ENCODE assay signal across 29 cellular contexts in the genomic region with DNA sequence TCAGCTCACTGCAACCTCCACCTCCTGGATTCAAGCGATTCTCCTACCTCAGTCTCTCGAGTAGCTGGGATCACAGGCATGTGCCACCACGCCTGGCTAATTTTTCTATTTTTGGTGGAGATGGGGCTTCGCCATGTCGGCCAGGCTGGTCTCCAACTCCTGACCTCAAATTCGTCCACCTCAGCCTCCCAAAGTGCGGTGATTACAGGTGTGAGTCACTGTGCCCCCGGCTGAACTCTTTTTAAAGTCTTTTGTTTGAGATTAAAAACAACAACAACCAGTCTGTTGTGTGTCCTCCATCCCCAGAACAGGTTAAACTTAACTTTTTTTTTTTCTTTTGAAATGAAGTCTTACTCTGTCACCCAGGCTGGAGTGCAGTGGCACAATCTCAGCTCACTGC.
"Had no signal": no experiment of that assay in that cellular context is flagged by ENCODE, and none has a peak within 500 bp of the region (broad histone marks: within the 10 kb centered on the region; RNA-seq: fewer than 3 reads in every experiment).

No MANE protein-coding gene starts in this region.

- H3K4me3 Mint-ChIP-seq: activated CD4-positive, alpha-beta T cell treated with anti-CD3 and anti-CD28 coated beads, Interleukin-2, amount 10 ng/mL, durations not matched to agents 24 days and 14 days; activated CD8-positive, alpha-beta T cell treated with anti-CD3 and anti-CD28 coated beads for 36 hours; activated naive CD8-positive, alpha-beta T cell treated with anti-CD3 and anti-CD28 coated beads, Interleukin-2, amount 10 ng/mL, durations not matched to agents 7 days and 5 days; activated T-cell treated with anti-CD3 and anti-CD28 coated beads, Interleukin-2, amount 50 U/mL, for 72 hours; activated T-helper 17 cell treated with anti-CD3 and anti-CD28 coated beads, Interleukin-2, amount 50 U/mL, for 72 hours had no signal

- H3K9me3 ChIP-seq: ascending aorta, body of pancreas, MG63, Peyer's patch had no signal

- ATAC-seq: activated CD8-positive, alpha-beta T cell treated with anti-CD3 and anti-CD28 coated beads for 36 hours; activated T-cell treated with anti-CD3 and anti-CD28 coated beads, Interleukin-2, amount 50 U/mL, for 72 hours; body of pancreas; Right ventricle myocardium inferior had no signal

- H3K4me3 ChIP-seq: ascending aorta, body of pancreas, MG63, Peyer's patch had no signal

- H3K27me3 Mint-ChIP-seq: activated CD4-positive, alpha-beta T cell treated with anti-CD3 and anti-CD28 coated beads, Interleukin-2, amount 10 ng/mL, durations not matched to agents 24 days and 14 days; activated CD8-positive, alpha-beta T cell treated with anti-CD3 and anti-CD28 coated beads for 36 hours; activated T-helper 17 cell treated with anti-CD3 and anti-CD28 coated beads, Interleukin-2, amount 50 U/mL, for 72 hours had no signal

- H3K36me3 Mint-ChIP-seq: activated naive CD8-positive, alpha-beta T cell treated with anti-CD3 and anti-CD28 coated beads, Interleukin-2, amount 10 ng/mL, durations not matched to agents 7 days and 5 days had no signal

- H3K27me3 ChIP-seq: ascending aorta, body of pancreas, MG63, Peyer's patch had no signal

- H3K9me3 Mint-ChIP-seq: activated CD4-positive, alpha-beta T cell treated with anti-CD3 and anti-CD28 coated beads, Interleukin-2, amount 10 ng/mL, durations not matched to agents 24 days and 14 days; activated CD8-positive, alpha-beta T cell treated with anti-CD3 and anti-CD28 coated beads for 36 hours; activated naive CD8-positive, alpha-beta T cell treated with anti-CD3 and anti-CD28 coated beads, Interleukin-2, amount 10 ng/mL, durations not matched to agents 7 days and 5 days; activated T-cell treated with anti-CD3 and anti-CD28 coated beads, Interleukin-2, amount 50 U/mL, for 72 hours; activated T-helper 17 cell treated with anti-CD3 and anti-CD28 coated beads, Interleukin-2, amount 50 U/mL, for 72 hours had no signal

- DNase-seq: activated CD4-positive, alpha-beta T cell treated with anti-CD3 and anti-CD28 coated beads, Interleukin-2, amount 10 ng/mL, durations not matched to agents 24 days and 14 days; activated CD4-positive, alpha-beta T cell treated with anti-CD3 and anti-CD28 coated beads, Interleukin-2, amount 50 U/mL, for 4 hours; activated CD8-positive, alpha-beta T cell treated with anti-CD3 and anti-CD28 coated beads for 36 hours; activated effector memory CD4-positive, alpha-beta T cell treated with anti-CD3 and anti-CD28 coated beads, Interleukin-2, amount 50 U/mL, for 16 hours; activated naive CD4-positive, alpha-beta T cell; activated naive CD4-positive, alpha-beta T cell treated with anti-CD3 and anti-CD28 coated beads, Interleukin-2, amount 50 U/mL, for 16 hours; activated naive CD8-positive, alpha-beta T cell treated with anti-CD3 and anti-CD28 coated beads, Interleukin-2, amount 10 ng/mL, durations not matched to agents 7 days and 5 days; activated T-cell treated with anti-CD3 and anti-CD28 coated beads, Interleukin-2, amount 50 U/mL, for 1 hour; activated T-cell treated with anti-CD3 and anti-CD28 coated beads, Interleukin-2, amount 50 U/mL, for 72 hours; amygdala; body of pancreas; caudate nucleus; cerebellar nuclear complex; MG63; NCI-H1048; NCI-H1105 treated with DMSO at 0.1 percent for 48 hours; NCI-H1436 treated with DMSO at 0.1 percent for 48 hours; NCI-H1694 treated with DMSO at 0.1 percent for 48 hours; NCI-H2029; NCI-H345; NCI-H524 treated with DMSO at 0.1 percent for 48 hours; Peyer's patch; SW 1271; T1000; WERI-Rb-1 had no signal

- H3K27ac Mint-ChIP-seq: activated CD4-positive, alpha-beta T cell treated with anti-CD3 and anti-CD28 coated beads, Interleukin-2, amount 10 ng/mL, durations not matched to agents 24 days and 14 days; activated CD8-positive, alpha-beta T cell treated with anti-CD3 and anti-CD28 coated beads for 36 hours; activated naive CD8-positive, alpha-beta T cell treated with anti-CD3 and anti-CD28 coated beads, Interleukin-2, amount 10 ng/mL, durations not matched to agents 7 days and 5 days; activated T-cell treated with anti-CD3 and anti-CD28 coated beads, Interleukin-2, amount 50 U/mL, for 72 hours; activated T-helper 17 cell treated with anti-CD3 and anti-CD28 coated beads, Interleukin-2, amount 50 U/mL, for 72 hours had no signal

- H3K36me3 ChIP-seq: ascending aorta, MG63, Peyer's patch, WERI-Rb-1 had no signal

- H3K4me1 ChIP-seq: ascending aorta, body of pancreas, Peyer's patch had no signal

- H3K27ac ChIP-seq: ascending aorta, body of pancreas, Peyer's patch, RWPE1, WERI-Rb-1 had no signal
